1 cellular context compared by ENCODE assay signal in the genomic region with DNA sequence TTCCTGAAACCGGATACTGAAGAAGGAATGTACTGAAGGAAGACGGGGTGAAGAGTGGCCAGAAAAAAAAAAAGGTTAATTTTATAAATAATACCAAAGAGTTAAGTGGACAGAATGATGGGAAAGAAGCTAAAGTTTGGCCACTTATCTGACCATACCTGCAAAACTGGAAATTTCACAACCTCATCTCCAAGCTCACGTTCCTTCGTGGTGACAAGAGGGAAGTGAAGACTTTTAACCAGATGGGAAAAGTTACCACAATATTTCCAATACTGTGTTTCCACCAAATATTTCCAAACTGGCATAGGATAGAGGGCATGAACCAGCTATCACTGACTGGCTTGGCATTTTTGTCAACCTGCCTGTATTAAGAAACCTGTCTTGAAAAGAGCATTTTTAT.
TF ChIP-seq lines count a peak whose summit lies in the region.

No MANE protein-coding gene starts in this region.

TF ChIP-seq in GM23338, 12 proteins besides CTCF, POLR2A, EP300 and RAD21 (continued from another document):
- TF ChIP-seq, protein P1, sequence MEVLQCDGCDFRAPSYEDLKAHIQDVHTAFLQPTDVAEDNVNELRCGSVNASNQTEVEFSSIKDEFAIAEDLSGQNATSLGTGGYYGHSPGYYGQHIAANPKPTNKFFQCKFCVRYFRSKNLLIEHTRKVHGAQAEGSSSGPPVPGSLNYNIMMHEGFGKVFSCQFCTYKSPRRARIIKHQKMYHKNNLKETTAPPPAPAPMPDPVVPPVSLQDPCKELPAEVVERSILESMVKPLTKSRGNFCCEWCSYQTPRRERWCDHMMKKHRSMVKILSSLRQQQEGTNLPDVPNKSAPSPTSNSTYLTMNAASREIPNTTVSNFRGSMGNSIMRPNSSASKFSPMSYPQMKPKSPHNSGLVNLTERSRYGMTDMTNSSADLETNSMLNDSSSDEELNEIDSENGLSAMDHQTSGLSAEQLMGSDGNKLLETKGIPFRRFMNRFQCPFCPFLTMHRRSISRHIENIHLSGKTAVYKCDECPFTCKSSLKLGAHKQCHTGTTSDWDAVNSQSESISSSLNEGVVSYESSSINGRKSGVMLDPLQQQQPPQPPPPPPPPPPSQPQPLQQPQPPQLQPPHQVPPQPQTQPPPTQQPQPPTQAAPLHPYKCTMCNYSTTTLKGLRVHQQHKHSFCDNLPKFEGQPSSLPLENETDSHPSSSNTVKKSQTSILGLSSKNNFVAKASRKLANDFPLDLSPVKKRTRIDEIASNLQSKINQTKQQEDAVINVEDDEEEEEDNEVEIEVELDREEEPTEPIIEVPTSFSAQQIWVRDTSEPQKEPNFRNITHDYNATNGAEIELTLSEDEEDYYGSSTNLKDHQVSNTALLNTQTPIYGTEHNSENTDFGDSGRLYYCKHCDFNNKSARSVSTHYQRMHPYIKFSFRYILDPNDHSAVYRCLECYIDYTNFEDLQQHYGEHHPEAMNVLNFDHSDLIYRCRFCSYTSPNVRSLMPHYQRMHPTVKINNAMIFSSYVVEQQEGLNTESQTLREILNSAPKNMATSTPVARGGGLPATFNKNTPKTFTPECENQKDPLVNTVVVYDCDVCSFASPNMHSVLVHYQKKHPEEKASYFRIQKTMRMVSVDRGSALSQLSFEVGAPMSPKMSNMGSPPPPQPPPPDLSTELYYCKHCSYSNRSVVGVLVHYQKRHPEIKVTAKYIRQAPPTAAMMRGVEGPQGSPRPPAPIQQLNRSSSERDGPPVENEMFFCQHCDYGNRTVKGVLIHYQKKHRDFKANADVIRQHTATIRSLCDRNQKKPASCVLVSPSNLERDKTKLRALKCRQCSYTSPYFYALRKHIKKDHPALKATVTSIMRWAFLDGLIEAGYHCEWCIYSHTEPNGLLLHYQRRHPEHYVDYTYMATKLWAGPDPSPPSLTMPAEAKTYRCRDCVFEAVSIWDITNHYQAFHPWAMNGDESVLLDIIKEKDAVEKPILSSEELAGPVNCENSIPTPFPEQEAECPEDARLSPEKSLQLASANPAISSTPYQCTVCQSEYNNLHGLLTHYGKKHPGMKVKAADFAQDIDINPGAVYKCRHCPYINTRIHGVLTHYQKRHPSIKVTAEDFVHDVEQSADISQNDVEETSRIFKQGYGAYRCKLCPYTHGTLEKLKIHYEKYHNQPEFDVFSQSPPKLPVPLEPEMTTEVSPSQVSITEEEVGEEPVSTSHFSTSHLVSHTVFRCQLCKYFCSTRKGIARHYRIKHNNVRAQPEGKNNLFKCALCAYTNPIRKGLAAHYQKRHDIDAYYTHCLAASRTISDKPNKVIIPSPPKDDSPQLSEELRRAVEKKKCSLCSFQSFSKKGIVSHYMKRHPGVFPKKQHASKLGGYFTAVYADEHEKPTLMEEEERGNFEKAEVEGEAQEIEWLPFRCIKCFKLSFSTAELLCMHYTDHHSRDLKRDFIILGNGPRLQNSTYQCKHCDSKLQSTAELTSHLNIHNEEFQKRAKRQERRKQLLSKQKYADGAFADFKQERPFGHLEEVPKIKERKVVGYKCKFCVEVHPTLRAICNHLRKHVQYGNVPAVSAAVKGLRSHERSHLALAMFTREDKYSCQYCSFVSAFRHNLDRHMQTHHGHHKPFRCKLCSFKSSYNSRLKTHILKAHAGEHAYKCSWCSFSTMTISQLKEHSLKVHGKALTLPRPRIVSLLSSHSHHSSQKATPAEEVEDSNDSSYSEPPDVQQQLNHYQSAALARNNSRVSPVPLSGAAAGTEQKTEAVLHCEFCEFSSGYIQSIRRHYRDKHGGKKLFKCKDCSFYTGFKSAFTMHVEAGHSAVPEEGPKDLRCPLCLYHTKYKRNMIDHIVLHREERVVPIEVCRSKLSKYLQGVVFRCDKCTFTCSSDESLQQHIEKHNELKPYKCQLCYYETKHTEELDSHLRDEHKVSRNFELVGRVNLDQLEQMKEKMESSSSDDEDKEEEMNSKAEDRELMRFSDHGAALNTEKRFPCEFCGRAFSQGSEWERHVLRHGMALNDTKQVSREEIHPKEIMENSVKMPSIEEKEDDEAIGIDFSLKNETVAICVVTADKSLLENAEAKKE (CRISPR knock-in tag; IDR thresholded peaks at IDR 0.05), result no peak
- TF ChIP-seq CREB1 (CRISPR knock-in tag; IDR thresholded peaks at IDR 0.05; ENCODE audit: low read depth), result no peak
- no peak for TF ChIP-seq STAT1 (IDR thresholded peaks at IDR 0.05; ENCODE audit: unreplicated experiment)
- TF ChIP-seq, protein P2, sequence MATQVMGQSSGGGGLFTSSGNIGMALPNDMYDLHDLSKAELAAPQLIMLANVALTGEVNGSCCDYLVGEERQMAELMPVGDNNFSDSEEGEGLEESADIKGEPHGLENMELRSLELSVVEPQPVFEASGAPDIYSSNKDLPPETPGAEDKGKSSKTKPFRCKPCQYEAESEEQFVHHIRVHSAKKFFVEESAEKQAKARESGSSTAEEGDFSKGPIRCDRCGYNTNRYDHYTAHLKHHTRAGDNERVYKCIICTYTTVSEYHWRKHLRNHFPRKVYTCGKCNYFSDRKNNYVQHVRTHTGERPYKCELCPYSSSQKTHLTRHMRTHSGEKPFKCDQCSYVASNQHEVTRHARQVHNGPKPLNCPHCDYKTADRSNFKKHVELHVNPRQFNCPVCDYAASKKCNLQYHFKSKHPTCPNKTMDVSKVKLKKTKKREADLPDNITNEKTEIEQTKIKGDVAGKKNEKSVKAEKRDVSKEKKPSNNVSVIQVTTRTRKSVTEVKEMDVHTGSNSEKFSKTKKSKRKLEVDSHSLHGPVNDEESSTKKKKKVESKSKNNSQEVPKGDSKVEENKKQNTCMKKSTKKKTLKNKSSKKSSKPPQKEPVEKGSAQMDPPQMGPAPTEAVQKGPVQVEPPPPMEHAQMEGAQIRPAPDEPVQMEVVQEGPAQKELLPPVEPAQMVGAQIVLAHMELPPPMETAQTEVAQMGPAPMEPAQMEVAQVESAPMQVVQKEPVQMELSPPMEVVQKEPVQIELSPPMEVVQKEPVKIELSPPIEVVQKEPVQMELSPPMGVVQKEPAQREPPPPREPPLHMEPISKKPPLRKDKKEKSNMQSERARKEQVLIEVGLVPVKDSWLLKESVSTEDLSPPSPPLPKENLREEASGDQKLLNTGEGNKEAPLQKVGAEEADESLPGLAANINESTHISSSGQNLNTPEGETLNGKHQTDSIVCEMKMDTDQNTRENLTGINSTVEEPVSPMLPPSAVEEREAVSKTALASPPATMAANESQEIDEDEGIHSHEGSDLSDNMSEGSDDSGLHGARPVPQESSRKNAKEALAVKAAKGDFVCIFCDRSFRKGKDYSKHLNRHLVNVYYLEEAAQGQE (IDR thresholded peaks at IDR 0.05; ENCODE audit: unreplicated experiment), result no peak
- TF ChIP-seq ZNF114 (CRISPR knock-in tag; IDR thresholded peaks at IDR 0.05), result no peak
- TF ChIP-seq EZH2 (IDR thresholded peaks at IDR 0.05; ENCODE audit: low read depth, unreplicated experiment), result no peak
- no peak for TF ChIP-seq ZNF331 (CRISPR knock-in tag; IDR thresholded peaks at IDR 0.05; ENCODE audit: low read depth)
- TF ChIP-seq EZH2phosphoT487 (IDR thresholded peaks at IDR 0.05; ENCODE audit: unreplicated experiment), result no peak
- TF ChIP-seq POLR2AphosphoS5 (IDR thresholded peaks at IDR 0.05; ENCODE audit: low read depth), result no peak
- TF ChIP-seq NANOG (IDR thresholded peaks at IDR 0.05; ENCODE audit: borderline replicate concordance), result no peak
